ENCODE assay signal across 14 cellular contexts in genomic region chr7:112105584-112106540, GRCh38.
"Had no signal": no experiment of that assay in that cellular context is flagged by ENCODE, and none has a peak within 500 bp of the region (broad histone marks: within the 10 kb centered on the region; RNA-seq: fewer than 3 reads in every experiment).

No MANE protein-coding gene starts in this region.

- H3K9me3 Mint-ChIP-seq: activated CD4-positive, alpha-beta memory T cell treated with anti-CD3 and anti-CD28 coated beads, Interleukin-2, amount 10 ng/mL, durations not matched to agents 7 days and 5 days; activated naive CD4-positive, alpha-beta T cell treated with anti-CD3 and anti-CD28 coated beads, Interleukin-2, amount 10 ng/mL, durations not matched to agents 7 days and 5 days; activated T-cell treated with anti-CD3 and anti-CD28 coated beads, Interleukin-2, amount 50 U/mL, for 24 hours; T-cell had no signal

- H3K4me1 Mint-ChIP-seq: activated CD4-positive, alpha-beta memory T cell treated with anti-CD3 and anti-CD28 coated beads, Interleukin-2, amount 10 ng/mL, durations not matched to agents 7 days and 5 days; activated naive CD4-positive, alpha-beta T cell treated with anti-CD3 and anti-CD28 coated beads, Interleukin-2, amount 10 ng/mL, durations not matched to agents 7 days and 5 days; T-cell had no signal

- ATAC-seq: foreskin keratinocyte, lower lobe of right lung, pancreas, T-cell had no signal

- H3K4me3 ChIP-seq: ascending aorta, breast epithelium, lower lobe of right lung, pancreas had no signal

- H3K36me3 Mint-ChIP-seq: activated naive CD4-positive, alpha-beta T cell treated with anti-CD3 and anti-CD28 coated beads, Interleukin-2, amount 10 ng/mL, durations not matched to agents 7 days and 5 days; T-cell had no signal

- DNase-seq: activated CD4-positive, alpha-beta memory T cell treated with anti-CD3 and anti-CD28 coated beads, Interleukin-2, amount 10 ng/mL, durations not matched to agents 7 days and 5 days; activated naive CD4-positive, alpha-beta T cell treated with anti-CD3 and anti-CD28 coated beads, Interleukin-2, amount 10 ng/mL, durations not matched to agents 7 days and 5 days; activated T-cell treated with anti-CD3 and anti-CD28 coated beads, Interleukin-2, amount 50 U/mL, for 24 hours; effector CD4-positive, alpha-beta T cell; foreskin keratinocyte; kidney glomerular epithelial cell; lower lobe of right lung; pancreas; stimulated activated CD4-positive, alpha-beta T cell treated with anti-CD3 and anti-CD28 coated beads, Interleukin-12 subunit alpha, Interleukin-12 subunit beta, amount 100 ng/mL, for 4 hours; stimulated activated CD4-positive, alpha-beta T cell treated with anti-CD3 and anti-CD28 coated beads, Interleukin-2, amount 100 ng/mL, for 24 hours; T-cell; T-helper 9 cell had no signal

- H3K27me3 Mint-ChIP-seq: activated naive CD4-positive, alpha-beta T cell treated with anti-CD3 and anti-CD28 coated beads, Interleukin-2, amount 10 ng/mL, durations not matched to agents 7 days and 5 days had no signal

- H3K27me3 ChIP-seq: ascending aorta, breast epithelium, foreskin keratinocyte, pancreas had no signal

- H3K27ac ChIP-seq: ascending aorta, breast epithelium, foreskin keratinocyte, lower lobe of right lung, pancreas had no signal

- H3K4me3 Mint-ChIP-seq: activated CD4-positive, alpha-beta memory T cell treated with anti-CD3 and anti-CD28 coated beads, Interleukin-2, amount 10 ng/mL, durations not matched to agents 7 days and 5 days; activated naive CD4-positive, alpha-beta T cell treated with anti-CD3 and anti-CD28 coated beads, Interleukin-2, amount 10 ng/mL, durations not matched to agents 7 days and 5 days; activated T-cell treated with anti-CD3 and anti-CD28 coated beads, Interleukin-2, amount 50 U/mL, for 24 hours; T-cell had no signal

- H3K36me3 ChIP-seq: ascending aorta, breast epithelium, lower lobe of right lung, pancreas had no signal

- H3K9me3 ChIP-seq: ascending aorta, breast epithelium, lower lobe of right lung, pancreas had no signal

- H3K27ac Mint-ChIP-seq: activated CD4-positive, alpha-beta memory T cell treated with anti-CD3 and anti-CD28 coated beads, Interleukin-2, amount 10 ng/mL, durations not matched to agents 7 days and 5 days; activated naive CD4-positive, alpha-beta T cell treated with anti-CD3 and anti-CD28 coated beads, Interleukin-2, amount 10 ng/mL, durations not matched to agents 7 days and 5 days; activated T-cell treated with anti-CD3 and anti-CD28 coated beads, Interleukin-2, amount 50 U/mL, for 24 hours had no signal
